ENCODE assay signal across 11 cellular contexts in the genomic region with DNA sequence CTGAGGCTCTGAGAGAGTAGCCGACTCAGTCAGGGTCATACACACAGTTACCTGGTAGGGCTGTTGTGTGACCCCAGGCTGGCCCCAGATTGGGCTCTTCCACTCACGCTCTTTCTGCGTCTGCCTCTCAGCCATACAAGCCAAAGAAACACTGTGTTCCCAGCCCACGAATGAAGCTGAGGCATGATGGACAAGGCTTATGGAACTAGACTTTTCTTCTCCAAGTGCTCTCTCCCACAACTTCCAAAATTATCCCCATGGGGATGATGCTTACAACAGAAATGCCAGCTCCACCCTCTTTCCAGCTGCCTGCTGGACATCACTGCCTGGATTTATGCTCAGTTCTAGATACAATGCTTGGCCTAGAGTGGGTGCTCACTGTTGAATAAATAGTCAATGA.
DNase-seq lines count a peak whose midpoint lies in the region; ATAC-seq and TF ChIP-seq lines count a peak whose summit lies in the region.
"Had no signal": no experiment of that assay in that cellular context is flagged by ENCODE, and none has a peak within 500 bp of the region (broad histone marks: within the 10 kb centered on the region; RNA-seq: fewer than 3 reads in every experiment).

No MANE protein-coding gene starts in this region.

- no peaks in the 10 kb centered on the region for H3K79me2 ChIP-seq in DND-41 (ENCODE audit: insufficient read depth, low read length)

- H3K27me3 Mint-ChIP-seq in endodermal cell (ENCODE audit: insufficient read depth) = peaks cover 10% of the 10 kb centered on the region
- H3K27me3 Mint-ChIP-seq: activated naive CD8-positive, alpha-beta T cell treated with anti-CD3 and anti-CD28 coated beads, Interleukin-2, amount 10 ng/mL, durations not matched to agents 7 days and 5 days had no signal

- no peaks in the 10 kb centered on the region for H3K36me3 Mint-ChIP-seq in endodermal cell (ENCODE audit: low read depth)

- H3K4me2 ChIP-seq in DND-41 (ENCODE audit: insufficient read depth, low read length) = peak overlapping the region; percentile 32

- no peak for TF ChIP-seq EP300 in stomach (IDR thresholded peaks at IDR 0.05)

- H3K27ac Mint-ChIP-seq in endodermal cell = no peak overlapping the region

- H3K27me3 ChIP-seq in DND-41 (ENCODE audit: insufficient read depth, low read length, poor library complexity) = no peaks in the 10 kb centered on the region
- H3K27me3 ChIP-seq in ascending aorta = no peaks in the 10 kb centered on the region
- H3K27me3 ChIP-seq in right cardiac atrium (ENCODE audit: control insufficient read depth, insufficient read depth) = no peaks in the 10 kb centered on the region
- no peaks in the 10 kb centered on the region for H3K27me3 ChIP-seq in stomach
- no peaks in the 10 kb centered on the region for H3K27me3 ChIP-seq in endodermal cell (ENCODE audit: control insufficient read depth, insufficient read depth, low read length, poor library complexity, severe bottlenecking)
- H3K27me3 ChIP-seq: BLaER1 treated with 17β-estradiol and CSF1 and Interleukin-3, amounts not matched to agents 10 nM and 100 nM had no signal

- no peaks in the 10 kb centered on the region for H3K36me3 ChIP-seq in DND-41 (ENCODE audit: insufficient read depth, low read length)
- no peaks in the 10 kb centered on the region for H3K36me3 ChIP-seq in ascending aorta
- H3K36me3 ChIP-seq in stomach = no peaks in the 10 kb centered on the region
- no peaks in the 10 kb centered on the region for H3K36me3 ChIP-seq in endodermal cell (ENCODE audit: control insufficient read depth, insufficient read depth, low read length)
- H3K36me3 ChIP-seq: BLaER1 treated with 17β-estradiol and CSF1 and Interleukin-3, amounts not matched to agents 10 nM and 100 nM had no signal

- intact Hi-C loops in ascending aorta (cut with DNase I) (loop anchor here (2.0 to 5.0 kb wide), 3 partner anchors 16 to 99 kb away; no protein-coding TSS in a partner anchor), right cardiac atrium (cut with DNase I) (loop anchor here in 3 of 4 donors (5.0 to 10.0 kb wide), 2 partner anchors 72 to 99 kb away; no protein-coding TSS in a partner anchor), stomach (cut with DNase I; ENCODE audit: low total_unique reads) (no loop called here)

- H2AFZ ChIP-seq in DND-41 (ENCODE audit: low read depth, low read length) = peak overlapping the region; percentile 20; the same call in 1 of the 2 replicates

- no peaks in the 10 kb centered on the region for H3K9me3 Mint-ChIP-seq in endodermal cell

- no peak for TF ChIP-seq POLR2A in stomach (IDR thresholded peaks at IDR 0.05)

- H3K27ac ChIP-seq in DND-41 (ENCODE audit: low read length) (peak overlapping the region; percentile 41), ascending aorta (peak overlapping the region; percentile 77 to 91), right cardiac atrium (ENCODE audit: low read length) (peak overlapping the region; percentile 25), stomach (peak overlapping the region; percentile 83 to 92 (median 84)), endodermal cell (ENCODE audit: low read depth, low read length) (no peak overlapping the region)

- H3K4me3 Mint-ChIP-seq in endodermal cell = no peak overlapping the region

- no peak for ATAC-seq in DND-41 (ENCODE audit: insufficient read depth, low read depth)
- ATAC-seq in right cardiac atrium = peak; percentile 52 to 73
- ATAC-seq in GM19324 (IDR thresholded peaks at IDR 0.05; ENCODE audit: low FRiP score, unreplicated experiment) = no peak

- H3K4me1 Mint-ChIP-seq in endodermal cell = peaks cover 41% of the 10 kb centered on the region

- H3K9me3 ChIP-seq in DND-41 (ENCODE audit: insufficient read depth, low read length, severe bottlenecking) = no peaks in the 10 kb centered on the region
- no peaks in the 10 kb centered on the region for H3K9me3 ChIP-seq in ascending aorta
- H3K9me3 ChIP-seq in right cardiac atrium (ENCODE audit: control insufficient read depth, low read length) = no peaks in the 10 kb centered on the region
- no peaks in the 10 kb centered on the region for H3K9me3 ChIP-seq in stomach
- no peaks in the 10 kb centered on the region for H3K9me3 ChIP-seq in endodermal cell (ENCODE audit: control insufficient read depth, low read length)
- H3K9me3 ChIP-seq: BLaER1 treated with 17β-estradiol and CSF1 and Interleukin-3, amounts not matched to agents 10 nM and 100 nM had no signal

- H3K9ac ChIP-seq in DND-41 (ENCODE audit: low read depth, low read length) = peak overlapping the region; percentile 27; the same call in 1 of the 2 replicates
- no peak overlapping the region for H3K9ac ChIP-seq in endodermal cell (ENCODE audit: extremely low read depth, low read length, poor library complexity, severe bottlenecking)
- H3K9ac ChIP-seq: BLaER1 treated with 17β-estradiol and CSF1 and Interleukin-3, amounts not matched to agents 10 nM and 100 nM had no signal

- H3K4me3 ChIP-seq in DND-41 (ENCODE audit: low read depth in 1 of 2, low read length in 2 of 2) = no peak overlapping the region
- H3K4me3 ChIP-seq in ascending aorta = peak overlapping the region in 1 of 2 donors; percentile 25
- no peak overlapping the region for H3K4me3 ChIP-seq in right cardiac atrium (ENCODE audit: low read length)
- no peak overlapping the region for H3K4me3 ChIP-seq in stomach
- no peak overlapping the region for H3K4me3 ChIP-seq in endodermal cell (ENCODE audit: low read length)
- H3K4me3 ChIP-seq: BLaER1 treated with 17β-estradiol and CSF1 and Interleukin-3, amounts not matched to agents 10 nM and 100 nM had no signal

- WGBS in right cardiac atrium = 61% methylated on average over 4 of the region's 4 CpGs
- 70 to 75% (median 72%) methylated on average over 4 of the region's 4 CpGs for WGBS in stomach, 5 donors
- 96% methylated on average over 3 to 4 of the region's 4 CpGs for WGBS in endodermal cell (ENCODE audit: insufficient coverage in 1 of 2, insufficient read length in 1 of 2), 2 experiments

- DNase-seq in DND-41 (no peak), ascending aorta (ENCODE audit: low spot score in 2 of 2) (peak in 1 of 2 donors; percentile 77), right cardiac atrium (peak; percentile 48 to 78 (median 56)), stomach (no peak), NCI-H82 (lab: John Stamatoyannopoulos, UW) (no peak), AG20443 (ENCODE audit: low spot score) (no peak), endodermal cell (no peak)
- DNase-seq: effector CD8-positive, alpha-beta T cell had no signal

- no peaks in the 10 kb centered on the region for H4K20me1 ChIP-seq in DND-41 (ENCODE audit: insufficient read depth, low read length)
- H4K20me1 ChIP-seq: BLaER1 treated with 17β-estradiol and CSF1 and Interleukin-3, amounts not matched to agents 10 nM and 100 nM had no signal

- TF ChIP-seq CTCF in DND-41 (IDR thresholded peaks at IDR 0.05; ENCODE audit: borderline replicate concordance, extremely low read depth, low read length, poor library complexity, severe bottlenecking) = no peak
- TF ChIP-seq CTCF in ascending aorta (IDR thresholded peaks at IDR 0.05) = no peak
- no peak for TF ChIP-seq CTCF in stomach (IDR thresholded peaks at IDR 0.05)
- no peak for TF ChIP-seq CTCF in endodermal cell (conservative IDR thresholded peaks at IDR 0.05)

- H3K4me1 ChIP-seq in DND-41 (ENCODE audit: insufficient read depth, low read length) (peaks cover 28% of the 10 kb centered on the region), ascending aorta (peaks cover 13 to 39% of the 10 kb centered on the region in 2 donors), right cardiac atrium (ENCODE audit: control insufficient read depth, insufficient read depth, low read length) (peaks cover 29% of the 10 kb centered on the region), stomach (peaks cover 55 to 71% (median 63%) of the 10 kb centered on the region in 4 donors), endodermal cell (ENCODE audit: control insufficient read depth, insufficient read depth, low read length) (peaks cover 22% of the 10 kb centered on the region)

Comparison
In these comparisons a context has a peak if more than half of its experiments do, and no peak if none do; other contexts are left out.
1. ATAC-seq: peak in right cardiac atrium (2 of 2); none in DND-41 (single experiment) and GM19324 (single experiment).
2. DNase-seq: peak in right cardiac atrium (3 of 3); none in DND-41 (single experiment), stomach (single experiment), NCI-H82 (single experiment), AG20443 (single experiment) and endodermal cell (single experiment).